38 cellular contexts compared by ENCODE assay signal in genomic region chr6:100022847-100023246, GRCh38. TPM values are rescaled to one million over a fixed set of nuclear protein-coding genes. Genes with fewer than 3 reads are reported as not detected.
"Had no signal": no experiment of that assay in that cellular context is flagged by ENCODE, and none has a peak within 500 bp of the region (broad histone marks: within the 10 kb centered on the region; RNA-seq: fewer than 3 reads in every experiment).

No MANE protein-coding gene starts in this region.

- H3K4me3 ChIP-seq: adrenal gland, body of pancreas, breast epithelium had no signal

- H3K36me3 Mint-ChIP-seq: activated CD4-positive, alpha-beta memory T cell treated with anti-CD3 and anti-CD28 coated beads for 36 hours had no signal

- H3K27me3 ChIP-seq: adrenal gland, body of pancreas, brain microvascular endothelial cell, breast epithelium had no signal

- ATAC-seq: activated CD8-positive, alpha-beta T cell treated with anti-CD3 and anti-CD28 coated beads for 36 hours; activated naive CD4-positive, alpha-beta T cell treated with anti-CD3 and anti-CD28 coated beads, Interleukin-2, amount 50 U/mL, for 72 hours; activated T-cell treated with anti-CD3 and anti-CD28 coated beads, Interleukin-2, amount 50 U/mL, for 4 hours; activated T-cell treated with anti-CD3 and anti-CD28 coated beads, Interleukin-2, amount 50 U/mL, for 72 hours; activated T-helper 17 cell treated with anti-CD3 and anti-CD28 coated beads, Interleukin-2, amount 50 U/mL, for 72 hours; body of pancreas had no signal

- H3K9me3 ChIP-seq: adrenal gland had no signal

- H3K27me3 Mint-ChIP-seq: activated B cell treated with CpG ODN at 0.5 μM for 24 hours had no signal

- H3K4me1 Mint-ChIP-seq: activated B cell treated with CpG ODN at 0.5 μM for 24 hours; activated CD4-positive, alpha-beta T cell treated with anti-CD3 and anti-CD28 coated beads, Interleukin-2, amount 10 ng/mL, durations not matched to agents 24 days and 14 days; activated naive CD8-positive, alpha-beta T cell treated with anti-CD3 and anti-CD28 coated beads for 36 hours; activated T-helper 17 cell treated with anti-CD3 and anti-CD28 coated beads, Interleukin-2, amount 50 U/mL, for 72 hours had no signal

- H3K27ac ChIP-seq: adrenal gland, body of pancreas, brain microvascular endothelial cell, breast epithelium, VCaP had no signal

- H3K36me3 ChIP-seq: adrenal gland, brain microvascular endothelial cell, breast epithelium had no signal

- H3K4me1 ChIP-seq: adrenal gland, body of pancreas, breast epithelium had no signal

- DNase-seq: activated B cell treated with CpG ODN at 0.5 μM for 24 hours; activated CD4-positive, alpha-beta memory T cell treated with anti-CD3 and anti-CD28 coated beads for 36 hours; activated CD4-positive, alpha-beta T cell treated with anti-CD3 and anti-CD28 coated beads for 4 hours; activated CD4-positive, alpha-beta T cell treated with anti-CD3 and anti-CD28 coated beads, Interleukin-2, amount 10 ng/mL, durations not matched to agents 24 days and 14 days; activated CD4-positive, alpha-beta T cell treated with anti-CD3 and anti-CD28 coated beads, Interleukin-2, amount 50 U/mL, for 1 hour; activated CD4-positive, alpha-beta T cell treated with anti-CD3 and anti-CD28 coated beads, Interleukin-2, amount 50 U/mL, for 4 hours; activated CD4-positive, CD25-positive, alpha-beta regulatory T cell treated with anti-CD3 and anti-CD28 coated beads, Interleukin-2, amount 50 U/mL, for 72 hours; activated CD8-positive, alpha-beta memory T cell treated with anti-CD3 and anti-CD28 coated beads, Interleukin-2, amount 50 U/mL, for 4 hours; activated CD8-positive, alpha-beta T cell treated with anti-CD3 and anti-CD28 coated beads for 36 hours; activated effector memory CD4-positive, alpha-beta T cell treated with anti-CD3 and anti-CD28 coated beads, Interleukin-2, amount 50 U/mL, for 16 hours; activated gamma-delta T cell treated with Interleukin-2 at 50 U/mL for 16 hours; activated naive CD4-positive, alpha-beta T cell; activated naive CD4-positive, alpha-beta T cell treated with anti-CD3 and anti-CD28 coated beads for 36 hours; activated naive CD4-positive, alpha-beta T cell treated with anti-CD3 and anti-CD28 coated beads, Interleukin-2, amount 50 U/mL, for 16 hours; activated naive CD8-positive, alpha-beta T cell treated with anti-CD3 and anti-CD28 coated beads for 36 hours; activated T-cell treated with anti-CD3 and anti-CD28 coated beads for 4 hours; activated T-cell treated with anti-CD3 and anti-CD28 coated beads, Interleukin-2, amount 50 U/mL, for 1 hour; activated T-cell treated with anti-CD3 and anti-CD28 coated beads, Interleukin-2, amount 50 U/mL, for 4 hours; activated T-cell treated with anti-CD3 and anti-CD28 coated beads, Interleukin-2, amount 50 U/mL, for 72 hours; adrenal gland; amniotic stem cell; aorta; body of pancreas; brain microvascular endothelial cell; central memory CD4-positive, alpha-beta T cell; T-helper 1 cell; T-helper 2 cell; T-helper 9 cell had no signal

- H3K4me3 Mint-ChIP-seq: activated B cell treated with CpG ODN at 0.5 μM for 24 hours; activated CD4-positive, alpha-beta memory T cell treated with anti-CD3 and anti-CD28 coated beads for 36 hours; activated CD4-positive, alpha-beta T cell treated with anti-CD3 and anti-CD28 coated beads, Interleukin-2, amount 10 ng/mL, durations not matched to agents 24 days and 14 days; activated CD8-positive, alpha-beta T cell treated with anti-CD3 and anti-CD28 coated beads for 36 hours; activated naive CD4-positive, alpha-beta T cell treated with anti-CD3 and anti-CD28 coated beads for 36 hours; activated naive CD8-positive, alpha-beta T cell treated with anti-CD3 and anti-CD28 coated beads for 36 hours; activated T-cell treated with anti-CD3 and anti-CD28 coated beads, Interleukin-2, amount 50 U/mL, for 4 hours; activated T-cell treated with anti-CD3 and anti-CD28 coated beads, Interleukin-2, amount 50 U/mL, for 72 hours; activated T-helper 1 cell treated with anti-CD3 and anti-CD28 coated beads, Interleukin-12 subunit alpha, Interleukin-12 subunit beta, Interleukin-2, Interleukin-4 antibody, amounts not matched to agents 30 ng/mL and 10 ng/mL and 1 ng/mL, durations not matched to agents 14 hours and 24 hours and 36 hours; activated T-helper 17 cell treated with anti-CD3 and anti-CD28 coated beads, Interleukin-2, amount 50 U/mL, for 72 hours; T-helper 1 cell treated with Interleukin-12 subunit alpha and Interleukin-12 subunit beta and Interleukin-4 antibody, amounts not matched to agents 30 μg/mL and 1 μg/mL, for 36 hours; T-helper 2 cell treated with Interferon-gamma antibody and Interleukin-4, amounts not matched to agents 5 μg/mL and 100 μg/mL, for 36 hours had no signal

- H3K27ac Mint-ChIP-seq: activated B cell treated with CpG ODN at 0.5 μM for 24 hours; activated CD4-positive, alpha-beta memory T cell treated with anti-CD3 and anti-CD28 coated beads for 36 hours; activated CD4-positive, alpha-beta T cell treated with anti-CD3 and anti-CD28 coated beads, Interleukin-2, amount 10 ng/mL, durations not matched to agents 24 days and 14 days; activated CD8-positive, alpha-beta T cell treated with anti-CD3 and anti-CD28 coated beads for 36 hours; activated naive CD4-positive, alpha-beta T cell treated with anti-CD3 and anti-CD28 coated beads for 36 hours; activated naive CD4-positive, alpha-beta T cell treated with anti-CD3 and anti-CD28 coated beads, Interleukin-2, amount 50 U/mL, for 72 hours; activated naive CD8-positive, alpha-beta T cell treated with anti-CD3 and anti-CD28 coated beads for 36 hours; activated T-cell treated with anti-CD3 and anti-CD28 coated beads, Interleukin-2, amount 50 U/mL, for 72 hours; activated T-helper 1 cell treated with anti-CD3 and anti-CD28 coated beads, Interleukin-12 subunit alpha, Interleukin-12 subunit beta, Interleukin-2, Interleukin-4 antibody, amounts not matched to agents 30 ng/mL and 10 ng/mL and 1 ng/mL, durations not matched to agents 14 hours and 24 hours and 36 hours; activated T-helper 17 cell treated with anti-CD3 and anti-CD28 coated beads, Interleukin-2, amount 50 U/mL, for 72 hours; T-helper 1 cell treated with Interleukin-12 subunit alpha and Interleukin-12 subunit beta and Interleukin-4 antibody, amounts not matched to agents 30 μg/mL and 1 μg/mL, for 36 hours; T-helper 2 cell treated with Interferon-gamma antibody and Interleukin-4, amounts not matched to agents 5 μg/mL and 100 μg/mL, for 36 hours had no signal

RNA-seq across cellular contexts. Expression of gene MCHR2, which starts 28.8 kb away (rescaled TPM):
- total RNA-seq: activated B cell treated with CpG ODN at 0.5 μM for 24 hours; activated CD4-positive, alpha-beta memory T cell treated with anti-CD3 and anti-CD28 coated beads for 36 hours; activated CD4-positive, alpha-beta T cell treated with anti-CD3 and anti-CD28 coated beads, Interleukin-2, amount 10 ng/mL, durations not matched to agents 24 days and 14 days; activated CD8-positive, alpha-beta memory T cell treated with anti-CD3 and anti-CD28 coated beads for 36 hours; activated CD8-positive, alpha-beta T cell treated with anti-CD3 and anti-CD28 coated beads for 36 hours; activated naive CD4-positive, alpha-beta T cell treated with anti-CD3 and anti-CD28 coated beads for 36 hours; activated naive CD4-positive, alpha-beta T cell treated with anti-CD3 and anti-CD28 coated beads, Interleukin-2, amount 50 U/mL, for 72 hours; activated naive CD8-positive, alpha-beta T cell treated with anti-CD3 and anti-CD28 coated beads for 36 hours; activated T-cell treated with anti-CD3 and anti-CD28 coated beads, Interleukin-2, amount 50 U/mL, for 4 hours; activated T-cell treated with anti-CD3 and anti-CD28 coated beads, Interleukin-2, amount 50 U/mL, for 72 hours; activated T-helper 1 cell treated with anti-CD3 and anti-CD28 coated beads, Interleukin-12 subunit alpha, Interleukin-12 subunit beta, Interleukin-2, Interleukin-4 antibody, amounts not matched to agents 30 ng/mL and 10 ng/mL and 1 ng/mL, durations not matched to agents 14 hours and 24 hours and 36 hours; activated T-helper 17 cell treated with anti-CD3 and anti-CD28 coated beads, Interleukin-2, amount 50 U/mL, for 72 hours; aorta; astrocyte; body of pancreas; breast epithelium; cardiac septum had no signal
- polyA plus RNA-seq: adrenal gland, aorta had no signal
